ENCODE assay signal across 8 cellular contexts in genomic region chr2:56008661-56009411, GRCh38.
DNase-seq lines count a peak whose midpoint lies in the region; ATAC-seq and TF ChIP-seq lines count a peak whose summit lies in the region.
"Had no signal": no experiment of that assay in that cellular context is flagged by ENCODE, and none has a peak within 500 bp of the region (broad histone marks: within the 10 kb centered on the region; RNA-seq: fewer than 3 reads in every experiment).

No MANE protein-coding gene starts in this region.

- H3K9me3 ChIP-seq in SK-N-SH, result no peaks in the 10 kb centered on the region

- peak overlapping the region; percentile 30 for H3K4me2 ChIP-seq in SK-N-SH

- H3K36me3 Mint-ChIP-seq in T-cell, result no peaks in the 10 kb centered on the region

- H3K4me3 ChIP-seq in SK-N-SH (ENCODE audit: low read depth in 2 of 2, low read length in 1 of 2), result no peak overlapping the region
- H3K4me3 ChIP-seq in skeletal muscle cell (ENCODE audit: low read depth, low read length), result no peak overlapping the region
- H3K4me3 ChIP-seq: SK-N-MC had no signal

- intact Hi-C loops in left ventricle myocardium superior (cut with micrococcal nuclease), result no loop called here

- TF ChIP-seq RAD21 in SK-N-SH (IDR thresholded peaks at IDR 0.05; ENCODE audit: low read length), result no peak

- ATAC-seq in left ventricle myocardium superior, result peak; percentile 85
- ATAC-seq in T-cell (replicated peaks in 1 of 4), result no peak

- peaks cover 0 to 7% of the 10 kb centered on the region in 2 donors for H3K27me3 Mint-ChIP-seq in T-cell

- H3K4me1 Mint-ChIP-seq in T-cell, result no peaks in the 10 kb centered on the region

- peaks cover 5 to 12% of the 10 kb centered on the region in 2 experiments; a peak in 3 of 4 replicates for H3K4me1 ChIP-seq in SK-N-SH (ENCODE audit: control insufficient read depth in 1 of 2, insufficient read depth in 2 of 2, low read depth in 1 of 2, low read length in 1 of 2)

- H3K27ac ChIP-seq in SK-N-SH (ENCODE audit: low read depth in 2 of 2, low read length in 1 of 2), result peak overlapping the region; percentile 40 to 44; a peak in 3 of 4 replicates
- H3K27ac ChIP-seq: SK-N-MC had no signal

- H3F3A ChIP-seq in SK-N-SH (replicated peaks; ENCODE audit: insufficient read depth), result no peaks in the 10 kb centered on the region

- H3K4me3 Mint-ChIP-seq in T-cell, result no peak overlapping the region

- H3K9me2 ChIP-seq in SK-N-SH, result no peaks in the 10 kb centered on the region

- no peak for TF ChIP-seq CTCF in SK-N-SH (IDR thresholded peaks at IDR 0.05)

- no peaks in the 10 kb centered on the region for H3K79me2 ChIP-seq in SK-N-SH (ENCODE audit: insufficient read depth)

- H3K27ac Mint-ChIP-seq in T-cell, result no peak overlapping the region

- H3K27me3 ChIP-seq in SK-N-SH (ENCODE audit: insufficient read depth), result no peaks in the 10 kb centered on the region

- peak overlapping the region; percentile 37 for H3K9ac ChIP-seq in SK-N-SH

- WGBS in SK-N-SH (ENCODE audit: low lambda C conversion rate), result 22% methylated on average over 8 of the region's 8 CpGs

- H3K9me3 Mint-ChIP-seq in T-cell, result no peaks in the 10 kb centered on the region

- CTCF ChIA-PET in SK-N-SH (lab: Yijun Ruan, JAX), result interaction anchor here (1.0 to 3.3 kb wide), 4 partner anchors 11 to 290 kb away, joined by 3 to 28 read pairs (median 5); no protein-coding TSS in a partner anchor
- CTCF ChIA-PET in T-cell (lab: Charles Lee), result no interaction called here

- no peak for TF ChIP-seq EP300 in SK-N-SH (IDR thresholded peaks at IDR 0.05; ENCODE audit: borderline replicate concordance in 1 of 2, low read depth in 1 of 2, low read length in 1 of 2)

- H3K36me3 ChIP-seq in SK-N-SH (replicated peaks in 1 of 2; ENCODE audit: control insufficient read depth in 1 of 2, insufficient read depth in 2 of 2, low read length in 1 of 2), result no peaks in the 10 kb centered on the region

- peak; percentile 90 for DNase-seq in LHCN-M2 (ENCODE audit: low read depth)
- DNase-seq in SK-N-SH, result peak; percentile 58
- peak; percentile 63 for DNase-seq in left ventricle myocardium superior
- DNase-seq in skeletal muscle cell (ENCODE audit: low read depth), result peak; percentile 59
- DNase-seq in stimulated activated CD4-positive, alpha-beta T cell treated with anti-CD3 and anti-CD28 coated beads, Interleukin-12 subunit alpha, Interleukin-12 subunit beta, amount 100 ng/mL, for 4 hours, result no peak
- DNase-seq in T-cell, result no peak
- no peak for DNase-seq in NOMO-1 treated with dmso at 0.1 percent for 144 hours (lab: John Stamatoyannopoulos, UW; ENCODE audit: unreplicated experiment)

- peak overlapping the region; percentile 42; the same call in 1 of the 2 replicates for H2AFZ ChIP-seq in SK-N-SH (ENCODE audit: low read depth)

- POLR2A ChIA-PET in SK-N-SH (lab: Yijun Ruan, JAX), result no interaction called here
- POLR2A ChIA-PET in T-cell (lab: Charles Lee), result no interaction called here

- no peaks in the 10 kb centered on the region for H4K20me1 ChIP-seq in SK-N-SH (ENCODE audit: insufficient read depth)

TF ChIP-seq in SK-N-SH, 30 proteins besides CTCF, POLR2A, EP300 and RAD21 (continues in another document):
- TF ChIP-seq JUND (IDR thresholded peaks at IDR 0.05) (no peak), ZBTB33 (IDR thresholded peaks at IDR 0.05; ENCODE audit: borderline replicate concordance, low read depth) (no peak), POLR2AphosphoS5 (IDR thresholded peaks at IDR 0.05; ENCODE audit: low read depth, low read length) (no peak), YY1 (IDR thresholded peaks at IDR 0.05; ENCODE audit: low read depth) (no peak), MXI1 (IDR thresholded peaks at IDR 0.05; ENCODE audit: low read depth, low read length) (peak; percentile 89), EZH2phosphoT487 (IDR thresholded peaks at IDR 0.05; ENCODE audit: borderline replicate concordance, low read depth) (no peak), RCOR1 (IDR thresholded peaks at IDR 0.05; ENCODE audit: low read length) (no peak), GATA2 (CRISPR knock-in tag; IDR thresholded peaks at IDR 0.05) (no peak), GABPA (IDR thresholded peaks at IDR 0.05; ENCODE audit: low read depth) (no peak), NFIC (IDR thresholded peaks at IDR 0.05; ENCODE audit: borderline replicate concordance) (no peak), RFX5 (IDR thresholded peaks at IDR 0.05; ENCODE audit: low read length) (no peak), SIN3A (IDR thresholded peaks at IDR 0.05; ENCODE audit: borderline replicate concordance, low read depth, low read length) (no peak), TCF12 (IDR thresholded peaks at IDR 0.05) (peak; percentile 51; the same call in 1 of the 2 replicates), MAX (IDR thresholded peaks at IDR 0.05; ENCODE audit: low read depth) (peak; percentile 71)
- TF ChIP-seq, protein P1, sequence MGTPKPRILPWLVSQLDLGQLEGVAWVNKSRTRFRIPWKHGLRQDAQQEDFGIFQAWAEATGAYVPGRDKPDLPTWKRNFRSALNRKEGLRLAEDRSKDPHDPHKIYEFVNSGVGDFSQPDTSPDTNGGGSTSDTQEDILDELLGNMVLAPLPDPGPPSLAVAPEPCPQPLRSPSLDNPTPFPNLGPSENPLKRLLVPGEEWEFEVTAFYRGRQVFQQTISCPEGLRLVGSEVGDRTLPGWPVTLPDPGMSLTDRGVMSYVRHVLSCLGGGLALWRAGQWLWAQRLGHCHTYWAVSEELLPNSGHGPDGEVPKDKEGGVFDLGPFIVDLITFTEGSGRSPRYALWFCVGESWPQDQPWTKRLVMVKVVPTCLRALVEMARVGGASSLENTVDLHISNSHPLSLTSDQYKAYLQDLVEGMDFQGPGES (IDR thresholded peaks at IDR 0.05; ENCODE audit: low read depth, low read length), result 0 out of 2 replicates have a peak, but pooled peaks have one; percentile 0
- TF ChIP-seq, protein P2, sequence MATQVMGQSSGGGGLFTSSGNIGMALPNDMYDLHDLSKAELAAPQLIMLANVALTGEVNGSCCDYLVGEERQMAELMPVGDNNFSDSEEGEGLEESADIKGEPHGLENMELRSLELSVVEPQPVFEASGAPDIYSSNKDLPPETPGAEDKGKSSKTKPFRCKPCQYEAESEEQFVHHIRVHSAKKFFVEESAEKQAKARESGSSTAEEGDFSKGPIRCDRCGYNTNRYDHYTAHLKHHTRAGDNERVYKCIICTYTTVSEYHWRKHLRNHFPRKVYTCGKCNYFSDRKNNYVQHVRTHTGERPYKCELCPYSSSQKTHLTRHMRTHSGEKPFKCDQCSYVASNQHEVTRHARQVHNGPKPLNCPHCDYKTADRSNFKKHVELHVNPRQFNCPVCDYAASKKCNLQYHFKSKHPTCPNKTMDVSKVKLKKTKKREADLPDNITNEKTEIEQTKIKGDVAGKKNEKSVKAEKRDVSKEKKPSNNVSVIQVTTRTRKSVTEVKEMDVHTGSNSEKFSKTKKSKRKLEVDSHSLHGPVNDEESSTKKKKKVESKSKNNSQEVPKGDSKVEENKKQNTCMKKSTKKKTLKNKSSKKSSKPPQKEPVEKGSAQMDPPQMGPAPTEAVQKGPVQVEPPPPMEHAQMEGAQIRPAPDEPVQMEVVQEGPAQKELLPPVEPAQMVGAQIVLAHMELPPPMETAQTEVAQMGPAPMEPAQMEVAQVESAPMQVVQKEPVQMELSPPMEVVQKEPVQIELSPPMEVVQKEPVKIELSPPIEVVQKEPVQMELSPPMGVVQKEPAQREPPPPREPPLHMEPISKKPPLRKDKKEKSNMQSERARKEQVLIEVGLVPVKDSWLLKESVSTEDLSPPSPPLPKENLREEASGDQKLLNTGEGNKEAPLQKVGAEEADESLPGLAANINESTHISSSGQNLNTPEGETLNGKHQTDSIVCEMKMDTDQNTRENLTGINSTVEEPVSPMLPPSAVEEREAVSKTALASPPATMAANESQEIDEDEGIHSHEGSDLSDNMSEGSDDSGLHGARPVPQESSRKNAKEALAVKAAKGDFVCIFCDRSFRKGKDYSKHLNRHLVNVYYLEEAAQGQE (IDR thresholded peaks at IDR 0.05; ENCODE audit: low read depth, low read length), result no peak
- TF ChIP-seq, protein P3, sequence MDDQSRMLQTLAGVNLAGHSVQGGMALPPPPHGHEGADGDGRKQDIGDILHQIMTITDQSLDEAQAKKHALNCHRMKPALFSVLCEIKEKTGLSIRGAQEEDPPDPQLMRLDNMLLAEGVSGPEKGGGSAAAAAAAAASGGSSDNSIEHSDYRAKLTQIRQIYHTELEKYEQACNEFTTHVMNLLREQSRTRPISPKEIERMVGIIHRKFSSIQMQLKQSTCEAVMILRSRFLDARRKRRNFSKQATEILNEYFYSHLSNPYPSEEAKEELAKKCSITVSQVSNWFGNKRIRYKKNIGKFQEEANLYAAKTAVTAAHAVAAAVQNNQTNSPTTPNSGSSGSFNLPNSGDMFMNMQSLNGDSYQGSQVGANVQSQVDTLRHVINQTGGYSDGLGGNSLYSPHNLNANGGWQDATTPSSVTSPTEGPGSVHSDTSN (IDR thresholded peaks at IDR 0.05), result peak; percentile 51; the same call in 1 of the 2 replicates
- TF ChIP-seq, protein P4, sequence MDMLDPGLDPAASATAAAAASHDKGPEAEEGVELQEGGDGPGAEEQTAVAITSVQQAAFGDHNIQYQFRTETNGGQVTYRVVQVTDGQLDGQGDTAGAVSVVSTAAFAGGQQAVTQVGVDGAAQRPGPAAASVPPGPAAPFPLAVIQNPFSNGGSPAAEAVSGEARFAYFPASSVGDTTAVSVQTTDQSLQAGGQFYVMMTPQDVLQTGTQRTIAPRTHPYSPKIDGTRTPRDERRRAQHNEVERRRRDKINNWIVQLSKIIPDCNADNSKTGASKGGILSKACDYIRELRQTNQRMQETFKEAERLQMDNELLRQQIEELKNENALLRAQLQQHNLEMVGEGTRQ (IDR thresholded peaks at IDR 0.05; ENCODE audit: borderline replicate concordance, low read depth, low read length), result no peak

Comparison
In these comparisons a context has a peak if more than half of its experiments do, and no peak if none do; other contexts are left out.
1. DNase-seq: peak in LHCN-M2 (single experiment), SK-N-SH (single experiment), left ventricle myocardium superior (single experiment) and skeletal muscle cell (single experiment); none in stimulated activated CD4-positive, alpha-beta T cell treated with anti-CD3 and anti-CD28 coated beads, Interleukin-12 subunit alpha, Interleukin-12 subunit beta, amount 100 ng/mL, for 4 hours (single experiment), T-cell (0 of 34) and NOMO-1 treated with dmso at 0.1 percent for 144 hours (single experiment).